8 cellular contexts compared by ENCODE assay signal in genomic region chr17:39153541-39154111, GRCh38. TPM values are rescaled to one million over a fixed set of nuclear protein-coding genes. Genes with fewer than 3 reads are reported as not detected.
A peak's percentile ranks its signal among the peaks of the same experiment; 100 is the strongest.
DNase-seq lines count a peak whose midpoint lies in the region; ATAC-seq and TF ChIP-seq lines count a peak whose summit lies in the region.

No MANE protein-coding gene starts in this region.

- peaks cover 0 to 21% of the 10 kb centered on the region in 2 donors for H3K36me3 Mint-ChIP-seq in CD4-positive, alpha-beta memory T cell
- no peaks in the 10 kb centered on the region for H3K36me3 Mint-ChIP-seq in nephron (ENCODE audit: low read depth)

- H3K27me3 ChIP-seq in CD4-positive, alpha-beta memory T cell (ENCODE audit: insufficient read depth, low read length) = no peaks in the 10 kb centered on the region
- peaks cover 33% of the 10 kb centered on the region for H3K27me3 ChIP-seq in MM.1S (replicated peaks; ENCODE audit: insufficient read depth, low read length)

- peaks cover 15% of the 10 kb centered on the region for H3F3A ChIP-seq in MM.1S (ENCODE audit: insufficient read depth, low read length)

- peak; percentile 87 to 93 (median 92) for DNase-seq in CD4-positive, alpha-beta memory T cell
- DNase-seq in MM.1S (peak; percentile 85), SIG-M5 (lab: John Stamatoyannopoulos, UW) (peak; percentile 62), activated gamma-delta T cell treated with Interleukin-2 at 50 U/mL for 16 hours (peak; percentile 94), fibroblast of villous mesenchyme (ENCODE audit: low read depth) (peak; percentile 91)
- DNase-seq in stimulated activated naive CD4-positive, alpha-beta T cell (lab: John Stamatoyannopoulos, UW) = peak; percentile 84 to 93 (median 89)

- peak overlapping the region; percentile 82 to 98 for H3K4me3 ChIP-seq in CD4-positive, alpha-beta memory T cell (ENCODE audit: low read length in 2 of 2)
- peak overlapping the region; percentile 95 for H3K4me3 ChIP-seq in MM.1S (ENCODE audit: low read length)
- peak overlapping the region; percentile 98 for H3K4me3 ChIP-seq in fibroblast of villous mesenchyme (ENCODE audit: low read depth, low read length)

- H3K4me1 Mint-ChIP-seq in CD4-positive, alpha-beta memory T cell = peaks cover 28 to 57% (median 43%) of the 10 kb centered on the region in 4 donors
- H3K4me1 Mint-ChIP-seq in nephron = peaks cover 15% of the 10 kb centered on the region

- peak; percentile 56 for ATAC-seq in GM21528 (IDR thresholded peaks at IDR 0.05; ENCODE audit: low FRiP score, unreplicated experiment)

- no peaks in the 10 kb centered on the region for H4K20me1 ChIP-seq in MM.1S (ENCODE audit: insufficient read depth, low read length)

- H3K27ac ChIP-seq in CD4-positive, alpha-beta memory T cell (ENCODE audit: low read depth, low read length) = peak overlapping the region; percentile 66
- H3K27ac ChIP-seq in MM.1S (ENCODE audit: low read length) = peak overlapping the region; percentile 73; the same call in 1 of the 2 replicates

- H2AFZ ChIP-seq in MM.1S (ENCODE audit: low read length) = peak overlapping the region; percentile 93

- POLR2A ChIA-PET in CD4-positive, alpha-beta memory T cell (lab: Charles Lee; ENCODE audit: partially characterized antibody) = interaction anchor here (0.6 to 5.3 kb wide), 40 partner anchors 11 to 449 kb away, joined by 3 to 76 read pairs (median 6); partner anchors contain the start of genes ARL5C, CACNB1, FBXL20 and FBXO47

- H3K4me2 ChIP-seq in MM.1S (ENCODE audit: low read depth, low read length) = peak overlapping the region; percentile 94

- H3K9ac ChIP-seq in MM.1S (ENCODE audit: low read length) = peak overlapping the region; percentile 83

- peaks cover 0 to 24% (median 5%) of the 10 kb centered on the region in 8 donors for H3K9me3 Mint-ChIP-seq in CD4-positive, alpha-beta memory T cell
- no peaks in the 10 kb centered on the region for H3K9me3 Mint-ChIP-seq in nephron

- no peaks in the 10 kb centered on the region for H3K36me3 ChIP-seq in CD4-positive, alpha-beta memory T cell (ENCODE audit: insufficient read depth, low read length)
- no peaks in the 10 kb centered on the region for H3K36me3 ChIP-seq in MM.1S (replicated peaks; ENCODE audit: insufficient read depth, low read length)

- peaks cover 3 to 18% of the 10 kb centered on the region in 2 donors for H3K27me3 Mint-ChIP-seq in CD4-positive, alpha-beta memory T cell
- peaks cover 41% of the 10 kb centered on the region for H3K27me3 Mint-ChIP-seq in nephron (ENCODE audit: low read depth)

- peak overlapping the region; percentile 96 to 100 (median 99) for H3K4me3 Mint-ChIP-seq in CD4-positive, alpha-beta memory T cell
- peak overlapping the region; percentile 98 to 99 (median 98) for H3K4me3 Mint-ChIP-seq in nephron

- peaks cover 33% of the 10 kb centered on the region for H3K4me1 ChIP-seq in CD4-positive, alpha-beta memory T cell (ENCODE audit: insufficient read depth, low read length)
- H3K4me1 ChIP-seq in MM.1S (ENCODE audit: low read length) = peaks cover 6% of the 10 kb centered on the region

- TF ChIP-seq CTCF in MM.1S (IDR thresholded peaks at IDR 0.05; ENCODE audit: low read length) (no peak), fibroblast of villous mesenchyme (IDR thresholded peaks at IDR 0.05; ENCODE audit: insufficient read depth, low read depth, low read length) (no peak), nephron (IDR thresholded peaks at IDR 0.05; ENCODE audit: unreplicated experiment in 3 of 3) (no peak)

- no peaks in the 10 kb centered on the region for H3K9me2 ChIP-seq in MM.1S (replicated peaks; ENCODE audit: insufficient read depth, low read length)

- intact Hi-C loops in CD4-positive, alpha-beta memory T cell (cut with micrococcal nuclease) = loop anchor here (1.0 to 5.0 kb wide), 16 partner anchors 11 to 476 kb away; partner anchors contain the start of genes CWC25, FBXO47, LASP1NB and PSMB3

- H3K27ac Mint-ChIP-seq in CD4-positive, alpha-beta memory T cell = peak overlapping the region; percentile 93 to 100 (median 98)
- peak overlapping the region; percentile 81 to 91 (median 90) for H3K27ac Mint-ChIP-seq in nephron

- CTCF ChIA-PET in CD4-positive, alpha-beta memory T cell (lab: Charles Lee; ENCODE audit: partially characterized antibody) = interaction anchor here (0.8 to 7.5 kb wide), 50 partner anchors 9 to 594 kb away, joined by 3 to 289 read pairs (median 6); partner anchors contain the start of genes CWC25, FBXO47, LASP1 and LASP1NB

- H3K79me2 ChIP-seq in MM.1S (ENCODE audit: low read length) = no peaks in the 10 kb centered on the region

- H3K9me3 ChIP-seq in CD4-positive, alpha-beta memory T cell (ENCODE audit: control insufficient read depth in 1 of 2, low read length in 2 of 2) = no peaks in the 10 kb centered on the region
- no peaks in the 10 kb centered on the region for H3K9me3 ChIP-seq in MM.1S (replicated peaks; ENCODE audit: insufficient read depth, low read length)

RNA-seq across cellular contexts. Expression of gene PLXDC1, which starts 2.2 kb away (rescaled TPM):
- total RNA-seq in CD4-positive, alpha-beta memory T cell = 10 to 100 TPM; 15.8 to 16.4 TPM
- polyA plus RNA-seq in CD4-positive, alpha-beta memory T cell = 1 to 10 TPM; 2.5 to 4.5 TPM
- 0.43 and 0.64 TPM in 2 replicates for total RNA-seq in fibroblast of villous mesenchyme

RNA-seq across cellular contexts. Expression of gene ARL5C, which starts 12.3 kb away (rescaled TPM):
- total RNA-seq in CD4-positive, alpha-beta memory T cell = not detected
- polyA plus RNA-seq in CD4-positive, alpha-beta memory T cell = not detected
- not detected in 2 replicates for total RNA-seq in fibroblast of villous mesenchyme

RNA-seq across cellular contexts. Expression of gene CACNB1, which starts 43.8 kb away (rescaled TPM):
- total RNA-seq in CD4-positive, alpha-beta memory T cell = 10 to 100 TPM; 22.2 to 25.7 TPM
- 1 to 10 TPM in 1 of 2 donors, under 1 TPM in 1; 0.20 to 2.0 TPM for polyA plus RNA-seq in CD4-positive, alpha-beta memory T cell
- total RNA-seq in fibroblast of villous mesenchyme = 7.7 and 7.8 TPM in 2 replicates

RNA-seq across cellular contexts. Expression of gene RPL19, which starts 46.5 kb away (rescaled TPM):
- 1,000 to 10,000 TPM; 3,210 to 3,299 TPM for total RNA-seq in CD4-positive, alpha-beta memory T cell
- 1,000 to 10,000 TPM; 2,224 to 3,294 TPM for polyA plus RNA-seq in CD4-positive, alpha-beta memory T cell
- 1,210 and 1,346 TPM in 2 replicates for total RNA-seq in fibroblast of villous mesenchyme

Comparison
In these comparisons a context has a peak if more than half of its experiments do, and no peak if none do; other contexts are left out.
1. Peak in every context shown above with its lines: DNase-seq, ATAC-seq, H3K4me3 ChIP-seq and H3K27ac ChIP-seq.
2. RNA of gene PLXDC1, which starts 2.2 kb away (total RNA-seq): 15.8 to 16.4 TPM in CD4-positive, alpha-beta memory T cell; 0.43 to 0.64 TPM in fibroblast of villous mesenchyme; every median in the first group is over 10 times any median in the second.